ENCODE assay signal across 21 cellular contexts in the genomic region with DNA sequence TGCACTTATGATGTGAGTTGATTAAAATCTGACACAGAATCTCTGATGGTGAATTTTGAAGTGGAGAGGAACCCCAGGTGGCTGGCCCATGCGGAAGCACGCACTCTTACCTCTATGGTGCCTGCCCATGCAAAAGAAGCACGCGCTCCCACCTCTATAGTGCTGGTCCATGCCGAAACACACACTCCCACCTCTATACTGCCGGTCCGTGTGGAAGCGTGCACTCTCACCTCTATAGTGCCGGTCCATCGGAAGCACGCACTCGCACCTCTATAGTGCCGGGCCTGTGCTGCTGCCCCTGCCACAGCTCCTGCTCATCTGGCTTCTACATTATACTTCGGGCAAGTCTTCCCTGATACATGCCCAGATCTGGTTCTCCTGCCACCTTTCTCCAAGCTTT.
"Had no signal": no experiment of that assay in that cellular context is flagged by ENCODE, and none has a peak within 500 bp of the region (broad histone marks: within the 10 kb centered on the region; RNA-seq: fewer than 3 reads in every experiment).

No MANE protein-coding gene starts in this region.

- ATAC-seq: gastroesophageal sphincter; left lobe of liver; mucosa of descending colon; naive thymus-derived CD8-positive, alpha-beta T cell; sciatic nerve had no signal

- H3K79me2 ChIP-seq: parathyroid adenoma had no signal

- H3K9ac ChIP-seq: parathyroid adenoma had no signal

- H3K27ac ChIP-seq: coronary artery, dorsolateral prefrontal cortex, esophagus muscularis mucosa, gastroesophageal sphincter, parathyroid adenoma, stomach, thoracic aorta, transverse colon had no signal

- H3K9me3 ChIP-seq: esophagus muscularis mucosa, gastroesophageal sphincter, mucosa of descending colon, stomach, thoracic aorta, transverse colon had no signal

- H3K36me3 Mint-ChIP-seq: naive thymus-derived CD8-positive, alpha-beta T cell had no signal

- H3K9me3 Mint-ChIP-seq: naive thymus-derived CD8-positive, alpha-beta T cell had no signal

- H3K27me3 ChIP-seq: dorsolateral prefrontal cortex, esophagus muscularis mucosa, gastroesophageal sphincter, stomach, transverse colon had no signal

- H3K4me1 ChIP-seq: gastroesophageal sphincter, parathyroid adenoma, stomach had no signal

- H3K4me3 ChIP-seq: coronary artery, dorsolateral prefrontal cortex, esophagus muscularis mucosa, gastroesophageal sphincter, mucosa of descending colon, stomach, thoracic aorta, transverse colon had no signal

- H3K4me3 Mint-ChIP-seq: naive thymus-derived CD8-positive, alpha-beta T cell had no signal

- H3K27ac Mint-ChIP-seq: naive thymus-derived CD8-positive, alpha-beta T cell had no signal

- FAIRE-seq: endometrium, small intestine had no signal

- H3K36me3 ChIP-seq: transverse colon had no signal

- H2AFZ ChIP-seq: parathyroid adenoma had no signal

- DNase-seq: effector memory CD4-positive, alpha-beta T cell; glutamatergic neuron; islet precursor cell; mammary epithelial cell; mucosa of descending colon; naive thymus-derived CD8-positive, alpha-beta T cell; small intestine; stimulated activated CD4-positive, alpha-beta T cell treated with anti-CD3 and anti-CD28 coated beads, Interleukin-12 subunit alpha, Interleukin-12 subunit beta, amount 100 ng/mL, for 4 hours; stimulated activated naive CD4-positive, alpha-beta T cell; stomach; substantia nigra; transverse colon had no signal
